Comparison of ENCODE assay signal across 8 cellular contexts in genomic region chr17:30708241-30709078, GRCh38.
DNase-seq lines count a peak whose midpoint lies in the region; ATAC-seq and TF ChIP-seq lines count a peak whose summit lies in the region.
"Not testable (repeated sequence)": the region's sequence is repeated elsewhere in the genome, so short reads cannot be mapped to it uniquely, and the experiment has no call there.

No MANE protein-coding gene starts in this region.

- POLR2A ChIA-PET in AG04450 (lab: Yijun Ruan, JAX); PC-3 (lab: Charles Lee; ENCODE audit: unreplicated experiment): not testable (repeated sequence)

- peak overlapping the region; percentile 100 for H2AFZ ChIP-seq in Loucy (ENCODE audit: low read length)
- peak overlapping the region; percentile 93 for H2AFZ ChIP-seq in PC-3 (ENCODE audit: low read length)

- H3K9me2 ChIP-seq in Loucy (replicated peaks; ENCODE audit: low read depth, low read length); PC-3 (replicated peaks; ENCODE audit: low read length): not testable (repeated sequence)

- not testable (repeated sequence) for TF ChIP-seq CTCF in AG04450 (IDR thresholded peaks at IDR 0.05; ENCODE audit: low read depth, low read length); Loucy (conservative IDR thresholded peaks at IDR 0.05; ENCODE audit: low read length); PC-3 (conservative IDR thresholded peaks at IDR 0.05; ENCODE audit: low read depth, low read length); spleen (IDR thresholded peaks at IDR 0.05 in 8 of 11, conservative IDR thresholded peaks at IDR 0.05 in 3 of 11)

- peak overlapping the region; percentile 79 for H3K9ac ChIP-seq in Loucy (ENCODE audit: low read depth, low read length, poor library complexity, severe bottlenecking)
- H3K9ac ChIP-seq in PC-3 (ENCODE audit: low read length), result peak overlapping the region; percentile 57

- H3K4me3 ChIP-seq in AG04450 (ENCODE audit: low read depth, low read length) (peak overlapping the region; percentile 73), Loucy (ENCODE audit: low read length, poor library complexity, severe bottlenecking) (peak overlapping the region; percentile 98), PC-3 (ENCODE audit: low read length) (peak overlapping the region; percentile 76), spleen (peak overlapping the region; percentile 50 to 90 (median 66))

- CTCF ChIA-PET in AG04450 (lab: Charles Lee); PC-3 (lab: Charles Lee): not testable (repeated sequence)

- DNase-seq in AG04450 (ENCODE audit: low read depth, low spot score) (peak; percentile 85), GM19238 (ENCODE audit: insufficient read length, low spot score) (peak; percentile 74), PC-3 (peak; percentile 73), left kidney (ENCODE audit: low read depth, low spot score) (peak; percentile 99), spleen (peak; percentile 93)
- peak; percentile 80 for DNase-seq in activated CD8-positive, alpha-beta memory T cell treated with anti-CD3 and anti-CD28 coated beads, Interleukin-2, amount 50 U/mL, for 48 hours
- peak; percentile 53 for DNase-seq in effector CD8-positive, alpha-beta T cell (lab: John Stamatoyannopoulos, UW)

- H3K4me1 ChIP-seq in Loucy (ENCODE audit: insufficient read depth, low read length, poor library complexity, severe bottlenecking), result peaks cover 25% of the 10 kb centered on the region
- H3K4me1 ChIP-seq in PC-3 (ENCODE audit: insufficient read depth, low read length), result not testable (repeated sequence)
- peaks cover 0 to 57% (median 30%) of the 10 kb centered on the region in 6 donors for H3K4me1 ChIP-seq in spleen

- not testable (repeated sequence) for H3K9me3 ChIP-seq in AG04450 (ENCODE audit: control insufficient read depth, insufficient read depth, low read length); Loucy (ENCODE audit: insufficient read depth, low read depth, low read length); PC-3 (ENCODE audit: low read length); spleen

- H3K4me2 ChIP-seq in Loucy (ENCODE audit: low read depth, low read length, poor library complexity, severe bottlenecking) (peak overlapping the region; percentile 68), PC-3 (ENCODE audit: low read length) (peak overlapping the region; percentile 87)

- BruUV-seq in PC-3 (replicated peaks; lab: Mats Ljungman, UMichigan), result not testable (repeated sequence)

- H3K27ac ChIP-seq in AG04450 (ENCODE audit: low read depth, low read length) (peak overlapping the region; percentile 57), PC-3 (ENCODE audit: low read length) (peak overlapping the region; percentile 49), spleen (peak overlapping the region in 7 of 8 donors; percentile 51 to 80 (median 74))

- H3K79me2 ChIP-seq in Loucy (ENCODE audit: insufficient read depth, low read length), result peaks cover 40% of the 10 kb centered on the region
- H3K79me2 ChIP-seq in PC-3 (ENCODE audit: low read length), result peaks cover 15% of the 10 kb centered on the region

- intact Hi-C loops in PC-3 (cut with micrococcal nuclease); spleen (cut with DNase I; ENCODE audit: low total_unique reads): not testable (repeated sequence)

- TF ChIP-seq POLR2A in spleen (IDR thresholded peaks at IDR 0.05), result not testable (repeated sequence)

- WGBS in spleen, 5 donors, result 0 to 1% (median 1%) methylated on average over 56 to 74 of the region's 75 CpGs

- H3K27me3 ChIP-seq in AG04450 (ENCODE audit: control insufficient read depth, insufficient read depth, low read length), result peaks cover 15% of the 10 kb centered on the region
- H3K27me3 ChIP-seq in Loucy (ENCODE audit: insufficient read depth, low read length, poor library complexity, severe bottlenecking); PC-3 (ENCODE audit: low read length): not testable (repeated sequence)
- peaks cover 0 to 48% (median 0%) of the 10 kb centered on the region in 7 donors for H3K27me3 ChIP-seq in spleen (replicated peaks in 1 of 7)

- H3K36me3 ChIP-seq in Loucy (ENCODE audit: insufficient read depth, low read length); PC-3 (ENCODE audit: low read depth, low read length); spleen: not testable (repeated sequence)

- not testable (repeated sequence) for H3F3A ChIP-seq in Loucy (ENCODE audit: low read depth); PC-3 (ENCODE audit: low read length, unreplicated experiment)

- peaks cover 19% of the 10 kb centered on the region for H4K20me1 ChIP-seq in Loucy (ENCODE audit: insufficient read depth, low read length, poor library complexity, severe bottlenecking)
- not testable (repeated sequence) for H4K20me1 ChIP-seq in PC-3 (ENCODE audit: low read length)

- peak; percentile 77 for ATAC-seq in PC-3

Comparison
In these comparisons a context has a peak if more than half of its experiments do, and no peak if none do; other contexts are left out.
1. Peak in every context shown above with its lines: DNase-seq, ATAC-seq, H3K4me3 ChIP-seq and H3K27ac ChIP-seq.